Comparison of ENCODE assay signal across 20 cellular contexts in genomic region chr15:87902772-87903388, GRCh38.
DNase-seq lines count a peak whose midpoint lies in the region; ATAC-seq, FAIRE-seq and TF ChIP-seq lines count a peak whose summit lies in the region.
"Had no signal": no experiment of that assay in that cellular context is flagged by ENCODE, and none has a peak within 500 bp of the region (broad histone marks: within the 10 kb centered on the region; RNA-seq: fewer than 3 reads in every experiment).

No MANE protein-coding gene starts in this region.

- no peak for TF ChIP-seq EP300 in gastroesophageal sphincter (IDR thresholded peaks at IDR 0.05)

- H3K4me3 ChIP-seq in right atrium auricular region = no peak overlapping the region
- peak overlapping the region in 1 of 2 donors; percentile 40 for H3K4me3 ChIP-seq in ascending aorta
- no peak overlapping the region for H3K4me3 ChIP-seq in gastroesophageal sphincter
- H3K4me3 ChIP-seq: BLaER1 had no signal

- ATAC-seq in left ventricle myocardium superior = no peak
- ATAC-seq in HG03565 (IDR thresholded peaks at IDR 0.05; ENCODE audit: unreplicated experiment) = no peak
- no peak for ATAC-seq in GM19463 (IDR thresholded peaks at IDR 0.05; ENCODE audit: unreplicated experiment)
- no peak for ATAC-seq in gastroesophageal sphincter
- ATAC-seq: activated CD4-positive, alpha-beta T cell treated with anti-CD3 and anti-CD28 coated beads for 36 hours had no signal

- DNase-seq in right atrium auricular region (ENCODE audit: low spot score) (peak; percentile 59), left ventricle myocardium superior (no peak), ascending aorta (ENCODE audit: low spot score in 2 of 2) (peak; percentile 41 to 89), mucosa of gallbladder (ENCODE audit: low spot score) (peak; percentile 15), urothelium cell line (ENCODE audit: low spot score) (peak; percentile 13)
- DNase-seq: 8988T; activated CD4-positive, alpha-beta T cell treated with anti-CD3 and anti-CD28 coated beads for 36 hours; activated CD8-positive, alpha-beta memory T cell treated with anti-CD3 and anti-CD28 coated beads, Interleukin-2, amount 50 U/mL, for 4 hours; activated naive CD4-positive, alpha-beta T cell; cortex of kidney; DMS153; erythroblast; NCI-H1105 treated with DMSO at 0.1 percent for 48 hours; NCI-H774 had no signal

- TF ChIP-seq POLR2A in gastroesophageal sphincter (IDR thresholded peaks at IDR 0.05) = no peak

- TF ChIP-seq CTCF in right atrium auricular region (IDR thresholded peaks at IDR 0.05) (no peak), ascending aorta (IDR thresholded peaks at IDR 0.05) (peak in 1 of 3 experiments; percentile 38), gastroesophageal sphincter (IDR thresholded peaks at IDR 0.05) (no peak)

- intact Hi-C loops in left ventricle myocardium superior (cut with micrococcal nuclease) (no loop called here), ascending aorta (cut with DNase I) (loop anchor here (2.0 to 5.0 kb wide), 4 partner anchors 114 to 346 kb away; no protein-coding TSS in a partner anchor)

- H3K27ac ChIP-seq in right atrium auricular region (peak overlapping the region in 1 of 2 donors; percentile 29), ascending aorta (peak overlapping the region; percentile 82 to 88), gastroesophageal sphincter (no peak overlapping the region)
- H3K27ac ChIP-seq: BLaER1 had no signal

- H3K4me1 ChIP-seq in right atrium auricular region (no peaks in the 10 kb centered on the region), ascending aorta (peaks cover 0 to 6% of the 10 kb centered on the region in 2 donors), gastroesophageal sphincter (no peaks in the 10 kb centered on the region)

- FAIRE-seq in urothelium cell line (lab: Jason Lieb, UNC) = no peak
- FAIRE-seq: astrocyte, islet of Langerhans had no signal

- 65 to 91% methylated on average over 4 to 8 of the region's 10 CpGs for WGBS in gastroesophageal sphincter (ENCODE audit: low coverage in 1 of 2), 2 donors

- H3K9me3 ChIP-seq in right atrium auricular region (no peaks in the 10 kb centered on the region), ascending aorta (no peaks in the 10 kb centered on the region), gastroesophageal sphincter (no peaks in the 10 kb centered on the region)
- H3K9me3 ChIP-seq: BLaER1 had no signal

- H3K27me3 ChIP-seq in right atrium auricular region (no peaks in the 10 kb centered on the region), ascending aorta (no peaks in the 10 kb centered on the region), gastroesophageal sphincter (peaks cover 3% of the 10 kb centered on the region)
- H3K27me3 ChIP-seq: BLaER1 had no signal

- H3K36me3 ChIP-seq in right atrium auricular region = no peaks in the 10 kb centered on the region
- no peaks in the 10 kb centered on the region for H3K36me3 ChIP-seq in ascending aorta
- no peaks in the 10 kb centered on the region for H3K36me3 ChIP-seq in gastroesophageal sphincter
- H3K36me3 ChIP-seq: BLaER1 had no signal

Comparison
In these comparisons a context has a peak if more than half of its experiments do, and no peak if none do; other contexts are left out.
1. H3K27ac ChIP-seq: peak in ascending aorta (2 of 2); none in gastroesophageal sphincter (0 of 4).